Comparison of ENCODE assay signal across 27 cellular contexts in genomic region chr11:74984730-74985129, GRCh38.
"Had no signal": no experiment of that assay in that cellular context is flagged by ENCODE, and none has a peak within 500 bp of the region (broad histone marks: within the 10 kb centered on the region; RNA-seq: fewer than 3 reads in every experiment).

No MANE protein-coding gene starts in this region.

- H3K4me3 Mint-ChIP-seq: mesothelial cell of epicardium; naive thymus-derived CD4-positive, alpha-beta T cell; nephron; neural progenitor cell; stimulated activated naive B cell treated with anti-CD40 and anti-IgM and Interleukin-4, amounts not matched to agents 10 μg/mL and 1 μg/mL and 100 μg/mL, for 72 hours; stimulated activated naive CD8-positive, alpha-beta T cell treated with anti-CD3 and anti-CD28 coated beads, Interleukin-15, Interleukin-2, amounts not matched to agents 100 ng/mL and 50 ng/mL, for 24 hours had no signal

- H3K9me3 Mint-ChIP-seq: nephron; neural progenitor cell; stimulated activated naive B cell treated with anti-CD40 and anti-IgM and Interleukin-4, amounts not matched to agents 10 μg/mL and 1 μg/mL and 100 μg/mL, for 72 hours; stimulated activated naive CD8-positive, alpha-beta T cell treated with anti-CD3 and anti-CD28 coated beads, Interleukin-15, Interleukin-2, amounts not matched to agents 100 ng/mL and 50 ng/mL, for 24 hours had no signal

- H3K27me3 Mint-ChIP-seq: naive thymus-derived CD4-positive, alpha-beta T cell; stimulated activated naive B cell treated with anti-CD40 and anti-IgM and Interleukin-4, amounts not matched to agents 10 μg/mL and 1 μg/mL and 100 μg/mL, for 72 hours; stimulated activated naive CD8-positive, alpha-beta T cell treated with anti-CD3 and anti-CD28 coated beads, Interleukin-15, Interleukin-2, amounts not matched to agents 100 ng/mL and 50 ng/mL, for 24 hours had no signal

- H3K36me3 ChIP-seq: neural progenitor cell, thoracic aorta, uterus had no signal

- H3K4me1 ChIP-seq: upper lobe of right lung, uterus had no signal

- H2AFZ ChIP-seq: neural progenitor cell had no signal

- H3K27ac Mint-ChIP-seq: nephron; stimulated activated naive B cell treated with anti-CD40 and anti-IgM and Interleukin-4, amounts not matched to agents 10 μg/mL and 1 μg/mL and 100 μg/mL, for 72 hours; stimulated activated naive CD8-positive, alpha-beta T cell treated with anti-CD3 and anti-CD28 coated beads, Interleukin-15, Interleukin-2, amounts not matched to agents 100 ng/mL and 50 ng/mL, for 24 hours had no signal

- H3K4me2 ChIP-seq: neural progenitor cell had no signal

- H3K9me3 ChIP-seq: gastrocnemius medialis, mucosa of descending colon, psoas muscle, spleen, thoracic aorta, transverse colon, upper lobe of right lung, uterus had no signal

- H3K4me3 ChIP-seq: dorsolateral prefrontal cortex, gastrocnemius medialis, lung, mucosa of descending colon, neural progenitor cell, psoas muscle, skin epidermis, spleen, thoracic aorta, transverse colon, upper lobe of right lung, uterus had no signal

- ATAC-seq: esophagus mucosa; gastrocnemius medialis; mucosa of descending colon; naive thymus-derived CD4-positive, alpha-beta T cell; psoas muscle; right cardiac atrium; stimulated activated naive B cell treated with anti-CD40 and anti-IgM and Interleukin-4, amounts not matched to agents 10 μg/mL and 1 μg/mL and 100 μg/mL, for 72 hours; upper lobe of right lung had no signal

- H3K9ac ChIP-seq: neural progenitor cell had no signal

- DNase-seq: dorsolateral prefrontal cortex; effector CD4-positive, alpha-beta T cell; foreskin fibroblast; gastrocnemius medialis; head of caudate nucleus; mesenchymal stem cell; mucosa of descending colon; naive thymus-derived CD4-positive, alpha-beta T cell; psoas muscle; right cardiac atrium; spleen; stimulated activated CD4-positive, alpha-beta T cell treated with anti-CD3 and anti-CD28 coated beads, Interleukin-2, amount 100 ng/mL, for 48 hours; stimulated activated naive B cell treated with anti-CD40 and anti-IgM and Interleukin-4, amounts not matched to agents 10 μg/mL and 1 μg/mL and 100 μg/mL, for 72 hours; transverse colon; upper lobe of right lung; uterus had no signal

- H3K27ac ChIP-seq: dorsolateral prefrontal cortex, epithelial cell of prostate, neural progenitor cell, psoas muscle, skin epidermis, spleen, thoracic aorta, transverse colon, upper lobe of right lung, uterus had no signal

- H3K27me3 ChIP-seq: dorsolateral prefrontal cortex, gastrocnemius medialis, neural progenitor cell, spleen, transverse colon, upper lobe of right lung, uterus had no signal

- FAIRE-seq: colon, keratinocyte had no signal
